Comparison of ENCODE assay signal across 8 cellular contexts in genomic region chr12:105235747-105236476, GRCh38. TPM values are rescaled to one million over a fixed set of nuclear protein-coding genes. Genes with fewer than 3 reads are reported as not detected.
A peak's percentile ranks its signal among the peaks of the same experiment; 100 is the strongest.
DNase-seq lines count a peak whose midpoint lies in the region; ATAC-seq, FAIRE-seq and TF ChIP-seq lines count a peak whose summit lies in the region.

Gene APPL2, minus strand, starts transcription at chr12:105236174. Its CDS starts 162 bp downstream, at chr12:105236012.

- peak; percentile 88 for TF ChIP-seq POLR2A in H54 (IDR thresholded peaks at IDR 0.05; ENCODE audit: low read depth, low read length)

- peaks cover 3% of the 10 kb centered on the region for H3K36me3 Mint-ChIP-seq in nephron progenitor cell (ENCODE audit: low read depth)

- H3K4me3 Mint-ChIP-seq in nephron progenitor cell = peak within 1 kb of the TSS; percentile 88
- peak within 1 kb of the TSS; percentile 84 to 92 for H3K4me3 Mint-ChIP-seq in stimulated activated naive CD8-positive, alpha-beta T cell treated with anti-CD3 and anti-CD28 coated beads, Interleukin-15, amount 100 ng/mL, for 72 hours

- H3K27ac Mint-ChIP-seq in nephron progenitor cell = peak within 1 kb of the TSS; percentile 77
- H3K27ac Mint-ChIP-seq in stimulated activated naive CD8-positive, alpha-beta T cell treated with anti-CD3 and anti-CD28 coated beads, Interleukin-15, amount 100 ng/mL, for 72 hours = peak within 1 kb of the TSS; percentile 77 to 91

- H3K27me3 Mint-ChIP-seq in nephron progenitor cell (ENCODE audit: low read depth, poor library complexity) = peaks cover 3% of the 10 kb centered on the region
- no peaks in the 10 kb centered on the region for H3K27me3 Mint-ChIP-seq in stimulated activated naive CD8-positive, alpha-beta T cell treated with anti-CD3 and anti-CD28 coated beads, Interleukin-15, amount 100 ng/mL, for 72 hours

- H3K9me3 ChIP-seq in MG63 = no peaks in the 10 kb centered on the region

- peak; percentile 22 for TF ChIP-seq CTCF in nephron progenitor cell (IDR thresholded peaks at IDR 0.05)

- peaks cover 15% of the 10 kb centered on the region for H3K36me3 ChIP-seq in MG63

- H3K4me1 Mint-ChIP-seq in nephron progenitor cell = peaks cover 41% of the 10 kb centered on the region
- peaks cover 42% of the 10 kb centered on the region for H3K4me1 Mint-ChIP-seq in stimulated activated naive CD8-positive, alpha-beta T cell treated with anti-CD3 and anti-CD28 coated beads, Interleukin-15, amount 100 ng/mL, for 72 hours

- H3K4me3 ChIP-seq in MG63 = peak within 1 kb of the TSS; percentile 55

- DNase-seq in EL = peak; percentile 91
- DNase-seq in H54 (ENCODE audit: insufficient read length, low spot score) = peak; percentile 90
- peak; percentile 94 for DNase-seq in MG63
- peak; percentile 89 to 90 for DNase-seq in SHP77 (lab: John Stamatoyannopoulos, UW)
- peak; percentile 80 for DNase-seq in activated gamma-delta T cell (lab: John Stamatoyannopoulos, UW)
- peak; percentile 81 for DNase-seq in fibroblast of the conjunctiva (ENCODE audit: low read depth)
- peak; percentile 86 for DNase-seq in nephron progenitor cell
- DNase-seq in stimulated activated naive CD8-positive, alpha-beta T cell treated with anti-CD3 and anti-CD28 coated beads, Interleukin-15, amount 100 ng/mL, for 72 hours = peak; percentile 64 to 76

- peak; percentile 87 for ATAC-seq in stimulated activated naive CD8-positive, alpha-beta T cell treated with anti-CD3 and anti-CD28 coated beads, Interleukin-15, amount 100 ng/mL, for 72 hours

- FAIRE-seq in H54 (lab: Jason Lieb, UNC) = no peak

- H3K27me3 ChIP-seq in MG63 = no peaks in the 10 kb centered on the region

- H3K9me3 Mint-ChIP-seq in nephron progenitor cell = no peaks in the 10 kb centered on the region
- no peaks in the 10 kb centered on the region for H3K9me3 Mint-ChIP-seq in stimulated activated naive CD8-positive, alpha-beta T cell treated with anti-CD3 and anti-CD28 coated beads, Interleukin-15, amount 100 ng/mL, for 72 hours

RNA-seq across cellular contexts. Expression of gene APPL2, which starts in this region (rescaled TPM):
- total RNA-seq in MG63 (2014; rRNA removed; shearing (Covaris generic); ENCODE audit: low replicate concordance) = 20.4 and 30.1 TPM in 2 replicates

Comparison
In these comparisons a context has a peak if more than half of its experiments do, and no peak if none do; other contexts are left out.
1. Peak in every context shown above with its lines: DNase-seq, ATAC-seq and H3K4me3 ChIP-seq.